In the genomic region with DNA sequence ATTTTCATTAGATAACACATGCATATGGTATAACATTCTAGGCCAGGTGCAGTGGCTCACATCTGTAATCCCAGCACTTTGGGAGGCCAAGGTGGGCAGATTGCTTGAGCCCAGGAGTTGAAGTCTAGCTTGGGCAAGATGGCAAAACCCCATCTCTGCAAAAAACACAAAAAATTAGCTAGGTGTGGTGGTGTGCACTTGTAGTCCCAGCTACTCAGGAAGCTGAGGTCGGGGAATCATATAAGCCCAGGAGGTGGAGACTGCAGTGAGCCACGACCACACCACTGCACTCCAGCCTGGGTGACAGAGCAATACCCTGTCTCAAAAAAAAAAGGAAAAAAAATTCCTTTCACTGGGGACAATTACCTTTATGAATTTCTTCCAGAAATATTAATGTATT, we compare ENCODE assay signal across 7 cellular contexts. TPM values are rescaled to one million over a fixed set of nuclear protein-coding genes. Genes with fewer than 3 reads are reported as not detected.
"Had no signal": no experiment of that assay in that cellular context is flagged by ENCODE, and none has a peak within 500 bp of the region (broad histone marks: within the 10 kb centered on the region; RNA-seq: fewer than 3 reads in every experiment).

No MANE protein-coding gene starts in this region.

RNA-seq across cellular contexts. Expression of gene CETP, which starts 43.8 kb away (rescaled TPM):
- total RNA-seq: astrocyte; esophagus mucosa; gastrocnemius medialis; kidney epithelial cell; myocyte; osteocyte; T-helper 1 cell treated with Interleukin-12 subunit alpha and Interleukin-12 subunit beta and Interleukin-4 antibody, amounts not matched to agents 30 ng/mL and 1 ng/mL, for 36 hours had no signal
